Comparison of ENCODE assay signal across 29 cellular contexts in the genomic region with DNA sequence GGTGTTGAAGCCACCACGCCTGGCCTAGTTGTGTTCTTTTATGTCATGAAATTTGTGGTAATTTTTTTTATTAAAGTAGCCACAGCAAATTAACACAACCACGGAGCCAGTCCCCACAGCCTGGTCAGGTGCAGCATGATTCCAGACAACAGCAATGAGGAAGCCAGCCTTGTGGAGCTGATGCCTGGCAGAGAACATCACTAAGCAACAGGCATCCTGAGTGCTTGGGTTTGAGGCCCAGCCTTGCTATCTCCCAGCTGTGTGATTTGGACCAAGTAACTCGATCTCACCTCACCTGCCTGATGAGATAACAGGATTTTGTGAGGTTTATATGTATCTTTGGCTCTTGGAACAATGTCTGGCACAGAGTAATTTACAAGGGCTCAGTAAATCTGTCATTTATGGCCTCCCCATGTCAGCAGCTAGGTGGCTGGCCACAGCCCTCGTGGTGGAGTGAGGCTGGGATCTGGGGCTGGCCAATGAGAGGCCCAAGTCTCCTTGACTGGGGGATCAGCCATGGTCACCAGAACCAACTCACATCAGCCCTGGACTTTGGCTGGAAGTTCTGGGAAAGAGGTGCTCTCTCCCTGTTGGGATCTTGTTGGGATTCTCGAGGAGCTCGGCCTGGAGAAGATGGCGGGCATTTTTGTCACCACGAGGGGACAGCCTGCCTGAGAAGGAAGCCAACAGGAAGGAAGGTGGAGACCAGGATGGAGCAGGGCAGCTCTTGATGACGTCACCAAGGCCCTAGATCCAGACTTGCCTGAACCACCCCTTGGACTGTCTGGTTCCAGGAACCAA. TPM values are rescaled to one million over a fixed set of nuclear protein-coding genes. Genes with fewer than 3 reads are reported as not detected.
DNase-seq lines count a peak whose midpoint lies in the region; ATAC-seq and TF ChIP-seq lines count a peak whose summit lies in the region.
"Had no signal": no experiment of that assay in that cellular context is flagged by ENCODE, and none has a peak within 500 bp of the region (broad histone marks: within the 10 kb centered on the region; RNA-seq: fewer than 3 reads in every experiment).

No MANE protein-coding gene starts in this region.

- TF ChIP-seq CTCF in natural killer cell (IDR thresholded peaks at IDR 0.05) = no peak
- TF ChIP-seq CTCF in PC-3 (conservative IDR thresholded peaks at IDR 0.05; ENCODE audit: low read depth, low read length) = no peak
- TF ChIP-seq CTCF in uterus (IDR thresholded peaks at IDR 0.05) = no peak

- no TSS peak for BruUV-seq in PC-3 (replicated peaks; lab: Mats Ljungman, UMichigan)

- no peak for ATAC-seq in natural killer cell treated with Interleukin-12 subunit alpha and Interleukin-12 subunit beta and Interleukin-15 and Interleukin-18, amount 100 ng/mL, for 72 hours
- ATAC-seq in natural killer cell (no peak), PC-3 (no peak), GM21737 (IDR thresholded peaks at IDR 0.05; ENCODE audit: unreplicated experiment) (no peak)
- ATAC-seq: activated CD8-positive, alpha-beta T cell treated with anti-CD3 and anti-CD28 coated beads, Interleukin-2, amount 10 ng/mL, durations not matched to agents 7 days and 5 days; CD8-positive, alpha-beta T cell; lower lobe of right lung had no signal

- no peaks in the 10 kb centered on the region for H3K9me3 Mint-ChIP-seq in natural killer cell treated with Interleukin-12 subunit alpha and Interleukin-12 subunit beta and Interleukin-15 and Interleukin-18, amount 100 ng/mL, for 72 hours
- no peaks in the 10 kb centered on the region for H3K9me3 Mint-ChIP-seq in natural killer cell
- H3K9me3 Mint-ChIP-seq: activated naive CD4-positive, alpha-beta T cell treated with anti-CD3 and anti-CD28 coated beads for 36 hours; activated T-cell treated with anti-CD3 and anti-CD28 coated beads, Interleukin-2, amount 50 U/mL, for 24 hours; CD8-positive, alpha-beta T cell; T-helper 2 cell treated with Interferon-gamma antibody and Interleukin-4, amounts not matched to agents 5 μg/mL and 100 μg/mL, for 36 hours had no signal

- H3K9me3 ChIP-seq in PC-3 (ENCODE audit: low read length) (no peaks in the 10 kb centered on the region), SJCRH30 (replicated peaks) (no peaks in the 10 kb centered on the region), uterus (no peaks in the 10 kb centered on the region)
- H3K9me3 ChIP-seq: lower lobe of right lung, right atrium auricular region, SK-N-SH, vagina had no signal

- H3K79me2 ChIP-seq in PC-3 (ENCODE audit: low read length) = no peaks in the 10 kb centered on the region

- H3K27me3 Mint-ChIP-seq in natural killer cell treated with Interleukin-12 subunit alpha and Interleukin-12 subunit beta and Interleukin-15 and Interleukin-18, amount 100 ng/mL, for 72 hours = no peaks in the 10 kb centered on the region
- H3K27me3 Mint-ChIP-seq in natural killer cell (ENCODE audit: low read depth in 2 of 2) = no peaks in the 10 kb centered on the region
- H3K27me3 Mint-ChIP-seq: activated T-cell treated with anti-CD3 and anti-CD28 coated beads, Interleukin-2, amount 50 U/mL, for 24 hours had no signal

- H3K27ac Mint-ChIP-seq in natural killer cell treated with Interleukin-12 subunit alpha and Interleukin-12 subunit beta and Interleukin-15 and Interleukin-18, amount 100 ng/mL, for 72 hours = peak overlapping the region; percentile 47 to 88
- H3K27ac Mint-ChIP-seq in natural killer cell = no peak overlapping the region
- H3K27ac Mint-ChIP-seq: activated CD8-positive, alpha-beta T cell treated with anti-CD3 and anti-CD28 coated beads, Interleukin-2, amount 10 ng/mL, durations not matched to agents 7 days and 5 days; CD8-positive, alpha-beta T cell had no signal

- H2AFZ ChIP-seq in PC-3 (ENCODE audit: low read length) = no peak overlapping the region
- H2AFZ ChIP-seq: PC-9 had no signal

- H4K20me1 ChIP-seq in PC-3 (ENCODE audit: low read length) = no peaks in the 10 kb centered on the region

- no peak overlapping the region for H3K4me2 ChIP-seq in PC-3 (ENCODE audit: low read length)
- H3K4me2 ChIP-seq: PC-9 had no signal

- no peak overlapping the region for H3K27ac ChIP-seq in PC-3 (ENCODE audit: low read length)
- no peak overlapping the region for H3K27ac ChIP-seq in SJCRH30
- H3K27ac ChIP-seq in uterus = no peak overlapping the region
- H3K27ac ChIP-seq: dorsolateral prefrontal cortex, vagina had no signal

- POLR2A ChIA-PET in PC-3 (lab: Charles Lee; ENCODE audit: unreplicated experiment) = no interaction called here

- DNase-seq in natural killer cell treated with Interleukin-12 subunit alpha and Interleukin-12 subunit beta and Interleukin-15 and Interleukin-18, amount 100 ng/mL, for 72 hours (ENCODE audit: low spot score) = no peak
- DNase-seq in natural killer cell (no peak), PC-3 (peak; percentile 1), kidney tubule cell (ENCODE audit: low spot score) (peak; percentile 35), SJCRH30 (no peak), uterus (no peak), epidermal melanocyte (ENCODE audit: insufficient read length, low spot score) (no peak)
- DNase-seq: activated CD4-positive, CD25-positive, alpha-beta regulatory T cell; activated CD8-positive, alpha-beta T cell treated with anti-CD3 and anti-CD28 coated beads, Interleukin-2, amount 10 ng/mL, durations not matched to agents 7 days and 5 days; activated naive CD4-positive, alpha-beta T cell treated with anti-CD3 and anti-CD28 coated beads for 36 hours; activated T-cell treated with anti-CD3 and anti-CD28 coated beads, Interleukin-2, amount 50 U/mL, for 24 hours; anterior cingulate cortex; caudate nucleus; CD8-positive, alpha-beta T cell; dorsolateral prefrontal cortex; foreskin melanocyte; GOT3; hypothalamus; islet precursor cell; KBM-7; lower lobe of right lung; NCI-H1092 treated with DMSO at 0.1 percent for 48 hours; NCI-H2107; PC-9; SK-N-SH had no signal

- H3K4me1 ChIP-seq in PC-3 (ENCODE audit: insufficient read depth, low read length) (peaks cover 52% of the 10 kb centered on the region), SJCRH30 (0 out of 2 replicates have a peak, but pooled peaks cover 4% of the 10 kb centered on the region), uterus (peaks cover 0 to 3% of the 10 kb centered on the region in 2 donors)

- CTCF ChIA-PET in PC-3 (lab: Charles Lee) = no interaction called here

- no peaks in the 10 kb centered on the region for H3K27me3 ChIP-seq in PC-3 (ENCODE audit: low read length)
- no peaks in the 10 kb centered on the region for H3K27me3 ChIP-seq in SJCRH30
- H3K27me3 ChIP-seq in uterus = no peaks in the 10 kb centered on the region
- H3K27me3 ChIP-seq: dorsolateral prefrontal cortex, right atrium auricular region, vagina had no signal

- no peaks in the 10 kb centered on the region for H3F3A ChIP-seq in PC-3 (ENCODE audit: low read length, unreplicated experiment)

- H3K36me3 Mint-ChIP-seq in natural killer cell treated with Interleukin-12 subunit alpha and Interleukin-12 subunit beta and Interleukin-15 and Interleukin-18, amount 100 ng/mL, for 72 hours = no peaks in the 10 kb centered on the region
- no peaks in the 10 kb centered on the region for H3K36me3 Mint-ChIP-seq in natural killer cell
- H3K36me3 Mint-ChIP-seq: CD8-positive, alpha-beta T cell had no signal

- H3K4me1 Mint-ChIP-seq in natural killer cell treated with Interleukin-12 subunit alpha and Interleukin-12 subunit beta and Interleukin-15 and Interleukin-18, amount 100 ng/mL, for 72 hours (ENCODE audit: low read depth in 2 of 2) = peaks cover 21 to 23% of the 10 kb centered on the region in 2 donors
- peaks cover 11 to 22% of the 10 kb centered on the region in 2 donors for H3K4me1 Mint-ChIP-seq in natural killer cell

- intact Hi-C loops in natural killer cell (cut with micrococcal nuclease) = no loop called here
- intact Hi-C loops in PC-3 (cut with micrococcal nuclease) = no loop called here
- intact Hi-C loops in uterus (cut with DNase I; ENCODE audit: low total_unique reads) = no loop called here

- no peak overlapping the region for H3K4me3 ChIP-seq in PC-3 (ENCODE audit: low read length)
- H3K4me3 ChIP-seq in SJCRH30 = no peak overlapping the region
- no peak overlapping the region for H3K4me3 ChIP-seq in uterus
- H3K4me3 ChIP-seq: dorsolateral prefrontal cortex, lower lobe of right lung, PC-9, right atrium auricular region, vagina had no signal

- H3K9ac ChIP-seq in PC-3 (ENCODE audit: low read length) = no peak overlapping the region
- H3K9ac ChIP-seq: SK-N-SH had no signal

- no peaks in the 10 kb centered on the region for H3K36me3 ChIP-seq in PC-3 (ENCODE audit: low read depth, low read length)
- no peaks in the 10 kb centered on the region for H3K36me3 ChIP-seq in SJCRH30
- no peaks in the 10 kb centered on the region for H3K36me3 ChIP-seq in uterus
- H3K36me3 ChIP-seq: lower lobe of right lung, right atrium auricular region, vagina had no signal

- H3K9me2 ChIP-seq in PC-3 (replicated peaks; ENCODE audit: low read length) = no peaks in the 10 kb centered on the region
- H3K9me2 ChIP-seq: SK-N-SH had no signal

- H3K4me3 Mint-ChIP-seq in natural killer cell treated with Interleukin-12 subunit alpha and Interleukin-12 subunit beta and Interleukin-15 and Interleukin-18, amount 100 ng/mL, for 72 hours = no peak overlapping the region
- H3K4me3 Mint-ChIP-seq in natural killer cell = no peak overlapping the region
- H3K4me3 Mint-ChIP-seq: activated CD8-positive, alpha-beta T cell treated with anti-CD3 and anti-CD28 coated beads, Interleukin-2, amount 10 ng/mL, durations not matched to agents 7 days and 5 days; activated naive CD4-positive, alpha-beta T cell treated with anti-CD3 and anti-CD28 coated beads for 36 hours; activated T-cell treated with anti-CD3 and anti-CD28 coated beads, Interleukin-2, amount 50 U/mL, for 24 hours; CD8-positive, alpha-beta T cell; T-helper 2 cell treated with Interferon-gamma antibody and Interleukin-4, amounts not matched to agents 5 μg/mL and 100 μg/mL, for 36 hours had no signal

- no peak for TF ChIP-seq POLR2A in uterus (IDR thresholded peaks at IDR 0.05)

RNA-seq across cellular contexts. Expression of a gene that starts 22.8 kb away (rescaled TPM):
- 10 to 100 TPM in 1 of 2 donors, 1 to 10 TPM in 1; 5.9 to 15.4 TPM for total RNA-seq in natural killer cell treated with Interleukin-12 subunit alpha and Interleukin-12 subunit beta and Interleukin-15 and Interleukin-18, amount 100 ng/mL, for 72 hours
- 10 to 100 TPM; 24.6 to 30.8 (median 26.6) TPM for total RNA-seq in natural killer cell
- 505 and 546 TPM in 2 replicates for total RNA-seq in PC-3 (2014; rRNA removed)
- total RNA-seq in SJCRH30 (2014; rRNA removed; shearing (Covaris generic)) = 22.5 and 24.1 TPM in 2 replicates
- total RNA-seq in uterus = 100 to 1,000 TPM in 3 of 4 donors, 10 to 100 TPM in 1; 52.4 to 283 (median 148) TPM

Comparison
In these comparisons a context has a peak if more than half of its experiments do, and no peak if none do; other contexts are left out.
1. H3K27ac Mint-ChIP-seq: peak in natural killer cell treated with Interleukin-12 subunit alpha and Interleukin-12 subunit beta and Interleukin-15 and Interleukin-18, amount 100 ng/mL, for 72 hours (2 of 2); none in natural killer cell (0 of 2).
2. DNase-seq: peak in PC-3 (single experiment) and kidney tubule cell (single experiment); none in natural killer cell treated with Interleukin-12 subunit alpha and Interleukin-12 subunit beta and Interleukin-15 and Interleukin-18, amount 100 ng/mL, for 72 hours (single experiment), natural killer cell (single experiment), SJCRH30 (0 of 2), uterus (0 of 2) and epidermal melanocyte (single experiment).